22 cellular contexts compared by ENCODE assay signal in genomic region chr3:25229584-25229983, GRCh38.
DNase-seq lines count a peak whose midpoint lies in the region; ATAC-seq and TF ChIP-seq lines count a peak whose summit lies in the region.
"Had no signal": no experiment of that assay in that cellular context is flagged by ENCODE, and none has a peak within 500 bp of the region (broad histone marks: within the 10 kb centered on the region; RNA-seq: fewer than 3 reads in every experiment).

No MANE protein-coding gene starts in this region.

- no peaks in the 10 kb centered on the region for H3K79me2 ChIP-seq in neural progenitor cell (ENCODE audit: low read depth)

- TF ChIP-seq CTCF in neural progenitor cell (IDR thresholded peaks at IDR 0.05): no peak

- H3K4me2 ChIP-seq in neural progenitor cell: peak overlapping the region; percentile 8

- no peaks in the 10 kb centered on the region for H3K27me3 Mint-ChIP-seq in neural progenitor cell (ENCODE audit: insufficient read depth, low read depth)
- H3K27me3 Mint-ChIP-seq: CD4-positive, CD25-positive, alpha-beta regulatory T cell had no signal

- H3K27ac Mint-ChIP-seq in neural progenitor cell: no peak overlapping the region
- H3K27ac Mint-ChIP-seq: CD4-positive, CD25-positive, alpha-beta regulatory T cell; T-helper 2 cell treated with Interferon-gamma antibody and Interleukin-4, amounts not matched to agents 5 μg/mL and 100 μg/mL, for 36 hours had no signal

- no peaks in the 10 kb centered on the region for H3K9me3 ChIP-seq in neural progenitor cell (ENCODE audit: low read depth)

- no peak overlapping the region for H3K4me3 ChIP-seq in neural progenitor cell

- no peak overlapping the region for H3K9ac ChIP-seq in neural progenitor cell

- H3K36me3 ChIP-seq in neural progenitor cell: no peaks in the 10 kb centered on the region

- H2AFZ ChIP-seq in neural progenitor cell (replicated peaks): no peak overlapping the region

- no peak overlapping the region for H3K4me3 Mint-ChIP-seq in neural progenitor cell
- H3K4me3 Mint-ChIP-seq: CD4-positive, CD25-positive, alpha-beta regulatory T cell; T-helper 2 cell treated with Interferon-gamma antibody and Interleukin-4, amounts not matched to agents 5 μg/mL and 100 μg/mL, for 36 hours had no signal

- no peaks in the 10 kb centered on the region for H3F3A ChIP-seq in neural progenitor cell (ENCODE audit: low read depth)

- no peaks in the 10 kb centered on the region for H3K9me3 Mint-ChIP-seq in neural progenitor cell

- no peaks in the 10 kb centered on the region for H3K27me3 ChIP-seq in neural progenitor cell

- H3K4me1 ChIP-seq in neural progenitor cell: peaks cover 10% of the 10 kb centered on the region

- H4K20me1 ChIP-seq in neural progenitor cell (ENCODE audit: low read depth): no peaks in the 10 kb centered on the region

- H3K4me1 Mint-ChIP-seq in neural progenitor cell: peaks cover 3% of the 10 kb centered on the region

- H3K36me3 Mint-ChIP-seq in neural progenitor cell: no peaks in the 10 kb centered on the region
- H3K36me3 Mint-ChIP-seq: CD4-positive, CD25-positive, alpha-beta regulatory T cell had no signal

- no peak overlapping the region for H3K27ac ChIP-seq in neural progenitor cell
- H3K27ac ChIP-seq: RWPE1 had no signal

- DNase-seq in DMS79 treated with DMSO at 0.1 percent for 48 hours (lab: John Stamatoyannopoulos, UW) (peak; percentile 3), DMS79 (lab: John Stamatoyannopoulos, UW) (no peak), NCI-H187 (lab: John Stamatoyannopoulos, UW) (peak; percentile 9 to 47), NCI-H69 (lab: John Stamatoyannopoulos, UW) (peak; percentile 94), neural progenitor cell (ENCODE audit: low spot score) (peak; percentile 19), cerebellum (ENCODE audit: low spot score) (no peak), NCI-H1092 (lab: John Stamatoyannopoulos, UW) (no peak)
- DNase-seq: CD4-positive, CD25-positive, alpha-beta regulatory T cell; NCI-H1048; NCI-H1436 treated with DMSO at 0.1 percent for 48 hours; NCI-H2029; NCI-H2171; NCI-H446; NCI-H526 treated with DMSO at 0.1 percent for 48 hours; NK-92 treated with Interleukin-12 subunit alpha and Interleukin-12 subunit beta, amount 100 ng/mL, for 24 hours; SHP77; T-helper 1 cell had no signal

- ATAC-seq in GM21723 (IDR thresholded peaks at IDR 0.05; ENCODE audit: unreplicated experiment): no peak
- ATAC-seq: HCT116, Panc1 had no signal

Comparison
In these comparisons a context has a peak if more than half of its experiments do, and no peak if none do; other contexts are left out.
1. DNase-seq: peak in DMS79 treated with DMSO at 0.1 percent for 48 hours (single experiment), NCI-H187 (2 of 2), NCI-H69 (single experiment) and neural progenitor cell (single experiment); none in DMS79 (single experiment), cerebellum (single experiment) and NCI-H1092 (single experiment).